Comparison of ENCODE assay signal across 9 cellular contexts in the genomic region with DNA sequence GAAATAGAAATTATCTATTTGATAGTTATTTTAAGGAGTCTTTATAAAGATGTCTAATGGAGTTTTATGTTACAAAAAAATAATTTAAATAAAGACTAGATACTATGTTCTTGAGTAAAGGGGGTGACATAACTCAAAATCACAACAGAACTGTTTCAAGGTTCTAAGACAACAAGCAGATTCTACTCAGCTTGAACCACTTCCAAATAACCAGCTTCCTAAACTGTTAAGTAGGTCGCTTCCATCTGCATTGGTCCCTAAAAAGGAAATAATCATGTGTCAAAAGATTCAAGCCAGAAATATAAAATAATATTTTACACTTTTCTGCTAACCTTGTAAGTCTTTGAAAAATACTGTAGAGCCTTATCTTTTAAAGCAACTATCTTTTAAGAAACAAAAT.
"Had no signal": no experiment of that assay in that cellular context is flagged by ENCODE, and none has a peak within 500 bp of the region (broad histone marks: within the 10 kb centered on the region; RNA-seq: fewer than 3 reads in every experiment).

No MANE protein-coding gene starts in this region.

- ATAC-seq: GM23338, K562 had no signal

- H3K4me3 Mint-ChIP-seq: GM23338, H9 had no signal

- FAIRE-seq: H1, H54, HTR-8/SVneo, K562 had no signal

- H3K4me3 ChIP-seq: GM23338, K562 had no signal

- DNase-seq: H9, HCEC 1CT, IMR-90, KG1 had no signal

- H3K4me1 Mint-ChIP-seq: GM23338, H9 had no signal

- H3K27ac Mint-ChIP-seq: GM23338, H9 had no signal

- H3K9me3 Mint-ChIP-seq: GM23338, H9 had no signal
